Comparison of ENCODE assay signal across 8 cellular contexts in the genomic region with DNA sequence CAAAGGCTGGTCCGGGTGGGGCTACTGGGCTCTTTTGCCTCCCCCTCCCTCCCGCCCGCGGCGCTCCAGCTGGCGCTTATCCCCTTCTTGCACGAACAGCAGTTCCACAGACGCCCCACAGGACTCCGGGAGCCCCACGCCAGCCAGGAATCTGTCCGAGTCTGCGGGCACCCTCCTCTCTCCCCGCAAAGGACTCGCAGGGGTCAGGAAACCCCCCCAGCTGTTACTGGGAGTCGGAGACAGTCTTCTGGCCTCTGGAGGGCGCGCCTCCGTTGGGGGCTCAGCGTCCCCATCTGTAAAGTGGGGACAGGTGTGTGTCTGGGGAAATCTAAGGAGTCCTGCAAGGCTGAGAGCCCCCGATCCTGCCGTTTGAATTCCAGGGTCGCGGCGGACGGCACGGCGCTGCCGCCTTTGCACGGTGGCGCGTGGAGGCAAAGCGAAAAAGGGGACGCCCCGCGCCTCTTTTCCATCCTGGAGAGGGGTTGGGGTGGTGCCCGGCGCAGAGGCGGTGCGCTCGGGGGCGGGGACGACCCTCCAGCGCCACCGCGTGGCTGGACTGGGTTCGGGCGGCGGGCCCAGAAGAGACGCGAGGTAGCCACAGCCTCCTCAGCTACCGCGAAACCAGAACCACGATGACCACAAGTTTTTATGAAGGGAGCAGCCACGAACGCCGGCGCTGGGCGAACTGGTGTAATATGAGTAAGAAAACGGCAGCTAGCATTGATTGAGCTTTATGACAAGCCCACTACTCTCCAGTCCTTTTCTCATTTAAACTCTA. TPM values are rescaled to one million over a fixed set of nuclear protein-coding genes. Genes with fewer than 3 reads are reported as not detected.
DNase-seq lines count a peak whose midpoint lies in the region; ATAC-seq and TF ChIP-seq lines count a peak whose summit lies in the region.

No MANE protein-coding gene starts in this region.

- peaks cover 6% of the 10 kb centered on the region for H3K4me1 Mint-ChIP-seq in activated CD4-positive, alpha-beta T cell treated with anti-CD3 and anti-CD28 coated beads for 36 hours

- peaks cover 0 to 16% of the 10 kb centered on the region in 2 donors for H3K36me3 ChIP-seq in left lung

- no peaks in the 10 kb centered on the region for H3K36me3 Mint-ChIP-seq in activated CD4-positive, alpha-beta T cell treated with anti-CD3 and anti-CD28 coated beads for 36 hours (ENCODE audit: low read depth)

- H3K27ac Mint-ChIP-seq in activated CD4-positive, alpha-beta T cell treated with anti-CD3 and anti-CD28 coated beads for 36 hours = peak overlapping the region; percentile 31

- H3K9me3 ChIP-seq in left lung = no peaks in the 10 kb centered on the region

- peak; percentile 89 for ATAC-seq in HG03045 (IDR thresholded peaks at IDR 0.05; ENCODE audit: unreplicated experiment)
- peak; percentile 97 for ATAC-seq in activated CD4-positive, alpha-beta T cell treated with anti-CD3 and anti-CD28 coated beads for 36 hours
- peak; percentile 98 for ATAC-seq in left lung

- CTCF ChIA-PET in activated CD4-positive, alpha-beta T cell treated with anti-CD3 and anti-CD28 coated beads for 36 hours (lab: Charles Lee) = interaction anchor here (0.5 to 15.4 kb wide), 34 partner anchors 9 to 272 kb away, joined by 3 to 246 read pairs (median 4); a partner anchor contains a TSS

- TF ChIP-seq CTCF in left lung (IDR thresholded peaks at IDR 0.05) = peak; percentile 90 to 97

- H3K27ac ChIP-seq in cingulate gyrus (ENCODE audit: low read depth, low read length) (peak overlapping the region; percentile 39), left lung (peak overlapping the region; percentile 53 to 79)

- peak overlapping the region; percentile 40 to 45 for H3K4me3 ChIP-seq in left lung

- H3K9me3 Mint-ChIP-seq in activated CD4-positive, alpha-beta T cell treated with anti-CD3 and anti-CD28 coated beads for 36 hours (ENCODE audit: low read depth) = no peaks in the 10 kb centered on the region

- H3K27me3 ChIP-seq in left lung = peaks cover 0 to 7% of the 10 kb centered on the region in 2 donors

- H3K27me3 Mint-ChIP-seq in activated CD4-positive, alpha-beta T cell treated with anti-CD3 and anti-CD28 coated beads for 36 hours = no peaks in the 10 kb centered on the region

- peaks cover 9 to 31% of the 10 kb centered on the region in 2 donors for H3K4me1 ChIP-seq in left lung

- DNase-seq in NCI-H1417 (lab: John Stamatoyannopoulos, UW) = peak; percentile 47 to 65 (median 52)
- no peak for DNase-seq in NCI-H1417 treated with DMSO at 0.1 percent for 48 hours (lab: John Stamatoyannopoulos, UW)
- DNase-seq in NCI-H345 (lab: John Stamatoyannopoulos, UW) = peak; percentile 57
- peak; percentile 90 for DNase-seq in activated CD4-positive, alpha-beta T cell treated with anti-CD3 and anti-CD28 coated beads for 36 hours
- peak; percentile 84 to 98 for DNase-seq in left lung
- peak; percentile 85 to 89 for DNase-seq in stimulated activated CD4-positive, alpha-beta T cell treated with anti-CD3 and anti-CD28 coated beads, Interleukin-2, amount 100 ng/mL, for 24 hours

- H3K4me3 Mint-ChIP-seq in activated CD4-positive, alpha-beta T cell treated with anti-CD3 and anti-CD28 coated beads for 36 hours = peak overlapping the region; percentile 69

- POLR2A ChIA-PET in activated CD4-positive, alpha-beta T cell treated with anti-CD3 and anti-CD28 coated beads for 36 hours (lab: Charles Lee) = interaction anchor here (0.6 to 1.1 kb wide), 2 partner anchors 24 to 242 kb away, joined by 3 read pairs; a partner anchor contains a TSS

- intact Hi-C loops in activated CD4-positive, alpha-beta T cell treated with anti-CD3 and anti-CD28 coated beads for 36 hours (cut with DNase I, micrococcal nuclease) = loop anchor here (1.0 to 5.0 kb wide), 8 partner anchors 29 to 212 kb away; a partner anchor contains a TSS
- intact Hi-C loops in left lung (cut with DNase I) = loop anchor here in 1 of 2 donors (5.0 kb wide), 1 partner anchor 64 kb away; no protein-coding TSS in a partner anchor

RNA-seq across cellular contexts. Expression of a gene that starts 2.8 kb away (rescaled TPM):
- not detected for total RNA-seq in activated CD4-positive, alpha-beta T cell treated with anti-CD3 and anti-CD28 coated beads for 36 hours
- total RNA-seq in left lung = 1 to 10 TPM in 1 of 2 donors, under 1 TPM in 1; 0.67 to 1.5 TPM

RNA-seq across cellular contexts. Expression of a gene that starts 24.4 kb away (rescaled TPM):
- 100 to 1,000 TPM; 123 to 133 TPM for total RNA-seq in activated CD4-positive, alpha-beta T cell treated with anti-CD3 and anti-CD28 coated beads for 36 hours
- total RNA-seq in left lung = 100 to 1,000 TPM; 199 to 219 TPM

RNA-seq across cellular contexts. Expression of a gene that starts 29.8 kb away (rescaled TPM):
- total RNA-seq in activated CD4-positive, alpha-beta T cell treated with anti-CD3 and anti-CD28 coated beads for 36 hours = 10 to 100 TPM; 13.7 to 18.4 TPM
- total RNA-seq in left lung = 10 to 100 TPM; 47.7 to 94.5 TPM
